Comparison of ENCODE assay signal across 11 cellular contexts in the genomic region with DNA sequence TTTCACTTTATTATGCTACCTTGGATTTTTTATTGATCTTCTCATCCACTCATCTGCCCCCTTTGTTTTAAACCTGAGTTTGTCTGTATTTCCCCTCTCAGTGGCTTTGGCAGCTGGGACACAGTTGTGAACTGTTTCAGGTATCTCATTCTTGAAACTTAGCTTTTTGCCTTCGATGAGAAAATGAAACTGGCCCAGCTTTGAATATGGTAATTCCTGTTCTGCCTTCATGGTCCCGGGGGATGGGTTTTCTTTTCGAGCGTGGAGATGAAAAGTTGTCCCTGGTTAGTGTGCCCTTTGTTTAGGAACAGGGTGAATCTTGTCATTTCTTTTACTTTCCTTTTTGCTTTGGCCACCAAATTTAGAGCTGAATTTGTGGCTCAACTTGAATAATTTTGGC.
DNase-seq lines count a peak whose midpoint lies in the region; ATAC-seq lines count a peak whose summit lies in the region.
"Had no signal": no experiment of that assay in that cellular context is flagged by ENCODE, and none has a peak within 500 bp of the region (broad histone marks: within the 10 kb centered on the region; RNA-seq: fewer than 3 reads in every experiment).

No MANE protein-coding gene starts in this region.

- H3K4me3 Mint-ChIP-seq in stimulated activated naive CD8-positive, alpha-beta T cell treated with anti-CD3 and anti-CD28 coated beads, Interleukin-15, amount 100 ng/mL, for 72 hours = peak overlapping the region in 1 of 2 donors; percentile 11

- H3K4me1 Mint-ChIP-seq in stimulated activated naive CD8-positive, alpha-beta T cell treated with anti-CD3 and anti-CD28 coated beads, Interleukin-15, amount 100 ng/mL, for 72 hours = peaks cover 25% of the 10 kb centered on the region

- H3K27me3 Mint-ChIP-seq in stimulated activated naive CD8-positive, alpha-beta T cell treated with anti-CD3 and anti-CD28 coated beads, Interleukin-15, amount 100 ng/mL, for 72 hours = no peaks in the 10 kb centered on the region

- peak; percentile 23 for ATAC-seq in stimulated activated naive CD8-positive, alpha-beta T cell treated with anti-CD3 and anti-CD28 coated beads, Interleukin-15, Interleukin-2, amounts not matched to agents 100 U/mL and 50 U/mL, for 24 hours
- no peak for ATAC-seq in stimulated activated naive CD8-positive, alpha-beta T cell treated with anti-CD3 and anti-CD28 coated beads, Interleukin-15, amount 100 ng/mL, for 72 hours
- peak; percentile 84 for ATAC-seq in HG02571 (IDR thresholded peaks at IDR 0.05; ENCODE audit: unreplicated experiment)
- ATAC-seq in HG03571 (IDR thresholded peaks at IDR 0.05; ENCODE audit: unreplicated experiment) = peak; percentile 73
- ATAC-seq: HepG2 had no signal

- DNase-seq in stimulated activated naive CD8-positive, alpha-beta T cell treated with anti-CD3 and anti-CD28 coated beads, Interleukin-15, Interleukin-2, amounts not matched to agents 100 U/mL and 50 U/mL, for 24 hours = no peak
- DNase-seq in stimulated activated naive CD8-positive, alpha-beta T cell treated with anti-CD3 and anti-CD28 coated beads, Interleukin-15, amount 100 ng/mL, for 72 hours = no peak
- DNase-seq in iPS-NIHi7 (ENCODE audit: extremely low spot score) = no peak
- DNase-seq in activated naive CD4-positive, alpha-beta T cell treated with anti-CD3 and anti-CD28 coated beads, Interleukin-2, amount 50 U/mL, for 16 hours = no peak
- no peak for DNase-seq in midbrain (lab: John Stamatoyannopoulos, UW)
- no peak for DNase-seq in DMS114 treated with DMSO at 0.1 percent for 48 hours (lab: John Stamatoyannopoulos, UW; ENCODE audit: unreplicated experiment)
- DNase-seq: activated effector memory CD4-positive, alpha-beta T cell treated with anti-CD3 and anti-CD28 coated beads, Interleukin-2, amount 50 U/mL, for 16 hours; NCI-H524 treated with DMSO at 0.1 percent for 48 hours had no signal

- peak overlapping the region in 1 of 2 donors; percentile 17 for H3K27ac Mint-ChIP-seq in stimulated activated naive CD8-positive, alpha-beta T cell treated with anti-CD3 and anti-CD28 coated beads, Interleukin-15, amount 100 ng/mL, for 72 hours

- no peaks in the 10 kb centered on the region for H3K9me3 Mint-ChIP-seq in stimulated activated naive CD8-positive, alpha-beta T cell treated with anti-CD3 and anti-CD28 coated beads, Interleukin-15, amount 100 ng/mL, for 72 hours
